20 cellular contexts compared by ENCODE assay signal in genomic region chrX:111052478-111052877, GRCh38.
"Had no signal": no experiment of that assay in that cellular context is flagged by ENCODE, and none has a peak within 500 bp of the region (broad histone marks: within the 10 kb centered on the region; RNA-seq: fewer than 3 reads in every experiment).

No MANE protein-coding gene starts in this region.

- H3K27ac ChIP-seq: brain microvascular endothelial cell, colonic mucosa, tibial artery had no signal

- FAIRE-seq: keratinocyte had no signal

- H3K4me3 ChIP-seq: colonic mucosa, tibial artery had no signal

- H3K9me3 Mint-ChIP-seq: activated CD4-positive, alpha-beta memory T cell treated with anti-CD3 and anti-CD28 coated beads for 36 hours; central memory CD8-positive, alpha-beta T cell; mesothelial cell of epicardium; nephron progenitor cell had no signal

- H3K4me3 Mint-ChIP-seq: activated CD4-positive, alpha-beta memory T cell treated with anti-CD3 and anti-CD28 coated beads for 36 hours; central memory CD8-positive, alpha-beta T cell; mesothelial cell of epicardium; nephron progenitor cell had no signal

- H3K36me3 Mint-ChIP-seq: activated CD4-positive, alpha-beta memory T cell treated with anti-CD3 and anti-CD28 coated beads for 36 hours; mesothelial cell of epicardium had no signal

- H3K4me1 ChIP-seq: colonic mucosa, tibial artery had no signal

- ATAC-seq: left lobe of liver had no signal

- H3K9me3 ChIP-seq: colonic mucosa, tibial artery had no signal

- H3K27me3 Mint-ChIP-seq: activated CD4-positive, alpha-beta memory T cell treated with anti-CD3 and anti-CD28 coated beads for 36 hours had no signal

- H3K27me3 ChIP-seq: brain microvascular endothelial cell, colonic mucosa, tibial artery had no signal

- H3K27ac Mint-ChIP-seq: activated CD4-positive, alpha-beta memory T cell treated with anti-CD3 and anti-CD28 coated beads for 36 hours; mesothelial cell of epicardium; nephron progenitor cell had no signal

- DNase-seq: activated CD4-positive, alpha-beta memory T cell treated with anti-CD3 and anti-CD28 coated beads for 36 hours; activated CD4-positive, alpha-beta T cell treated with anti-CD3 and anti-CD28 coated beads for 4 hours; activated effector memory CD4-positive, alpha-beta T cell treated with Interleukin-2 at 50 U/mL for 16 hours; activated naive CD4-positive, alpha-beta T cell treated with anti-CD3 and anti-CD28 coated beads, Interleukin-2, amount 50 U/mL, for 16 hours; activated T-cell treated with anti-CD3 and anti-CD28 coated beads for 4 hours; amniotic stem cell; brain microvascular endothelial cell; colonic mucosa; foreskin melanocyte; glutamatergic neuron; hippocampal formation; nephron progenitor cell; nucleus accumbens; retina; substantia nigra; tibial artery had no signal

- H3K36me3 ChIP-seq: brain microvascular endothelial cell, colonic mucosa, tibial artery had no signal

- H3K4me1 Mint-ChIP-seq: central memory CD8-positive, alpha-beta T cell; mesothelial cell of epicardium; nephron progenitor cell had no signal
